ENCODE assay signal across 7 cellular contexts in the genomic region with DNA sequence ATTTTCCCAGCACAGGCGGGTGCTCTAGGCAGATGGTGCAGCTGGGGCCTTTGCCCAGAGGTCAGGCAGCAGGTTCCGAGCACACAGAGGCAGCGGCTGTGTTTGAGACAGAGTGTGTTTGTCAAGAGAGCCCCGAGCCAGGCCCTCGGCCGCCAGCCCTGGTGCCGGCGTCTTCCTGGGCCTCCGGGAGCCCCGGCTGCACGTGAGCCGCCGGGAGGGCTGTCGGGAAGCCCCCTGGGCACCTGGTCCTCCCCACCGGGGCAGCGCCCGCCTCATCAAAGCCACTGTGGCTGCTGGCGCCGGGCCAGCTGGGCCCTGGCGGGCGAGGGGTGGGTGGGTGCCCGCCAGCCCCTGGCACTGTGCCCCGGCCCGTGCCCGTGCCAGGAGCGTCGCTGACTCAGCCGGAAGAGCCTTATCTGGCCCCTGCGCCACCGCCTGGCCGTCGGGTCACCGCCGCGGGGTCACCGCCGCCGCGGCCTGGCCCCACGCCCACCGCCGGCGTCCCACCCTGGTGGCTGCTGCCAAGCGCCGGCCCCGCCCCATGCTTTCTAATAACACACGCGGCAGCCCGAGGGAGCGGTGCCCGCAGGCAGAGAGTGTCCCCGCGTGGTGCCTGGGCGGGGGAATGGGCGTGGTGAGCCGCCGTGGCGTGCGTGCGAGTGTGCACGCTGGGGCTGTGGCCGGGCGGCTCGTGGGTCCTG. TPM values are rescaled to one million over a fixed set of nuclear protein-coding genes. Genes with fewer than 3 reads are reported as not detected.
DNase-seq lines count a peak whose midpoint lies in the region; ATAC-seq, FAIRE-seq and TF ChIP-seq lines count a peak whose summit lies in the region.

No MANE protein-coding gene starts in this region.

- no peak for ATAC-seq in GM18870 (IDR thresholded peaks at IDR 0.05; ENCODE audit: unreplicated experiment)

- DNase-seq in GM18507 (ENCODE audit: extremely low spot score, insufficient read length, low read depth) (no peak), NCI-H1105 treated with DMSO at 0.1 percent for 48 hours (lab: John Stamatoyannopoulos, UW) (peak; percentile 89), myocyte (ENCODE audit: low read depth) (peak; percentile 91), suprapubic skin (ENCODE audit: low spot score in 2 of 2) (peak; percentile 89 to 90)
- peak; percentile 67 to 70 for DNase-seq in activated CD4-positive, alpha-beta T cell treated with anti-CD3 and anti-CD28 coated beads, Interleukin-2, amount 50 U/mL, for 48 hours
- DNase-seq in effector CD8-positive, alpha-beta T cell (lab: John Stamatoyannopoulos, UW): peak; percentile 64

- H3K9me3 ChIP-seq in suprapubic skin: no peaks in the 10 kb centered on the region

- no peak for TF ChIP-seq POLR2A in suprapubic skin (IDR thresholded peaks at IDR 0.05)

- peak overlapping the region; percentile 78 for H3K27ac ChIP-seq in suprapubic skin

- TF ChIP-seq CTCF in suprapubic skin (IDR thresholded peaks at IDR 0.05): no peak

- FAIRE-seq in GM18507 (lab: Jason Lieb, UNC): peak; percentile 59

- H3K4me3 ChIP-seq in suprapubic skin: peak overlapping the region; percentile 38

- H3K27me3 ChIP-seq in suprapubic skin: no peaks in the 10 kb centered on the region

- H3K36me3 ChIP-seq in suprapubic skin: no peaks in the 10 kb centered on the region

- H3K4me1 ChIP-seq in suprapubic skin: peaks cover 45% of the 10 kb centered on the region

- TF ChIP-seq EP300 in suprapubic skin (IDR thresholded peaks at IDR 0.05): no peak

- WGBS in suprapubic skin: 0% methylated on average over 1 of the region's 64 CpGs

RNA-seq across cellular contexts. Expression of gene ARID3A, which starts 14.9 kb away (rescaled TPM):
- 3.2 and 3.5 TPM in 2 replicates for total RNA-seq in myocyte
- polyA plus RNA-seq in myocyte (2012): 5.9 TPM
- 1 to 10 TPM; 4.7 to 7.5 (median 6.1) TPM for total RNA-seq in suprapubic skin

RNA-seq across cellular contexts. Expression of gene KISS1R, which starts 23.6 kb away (rescaled TPM):
- total RNA-seq in myocyte: not detected in 2 replicates
- not detected for polyA plus RNA-seq in myocyte (2012)
- under 1 TPM in 1 of 4 donors, not detected in 3; 0.29 TPM for total RNA-seq in suprapubic skin

RNA-seq across cellular contexts. Expression of gene R3HDM4, which starts 27.7 kb away (rescaled TPM):
- total RNA-seq in myocyte: 51.8 and 53.6 TPM in 2 replicates
- 55.9 TPM for polyA plus RNA-seq in myocyte (2012)
- 10 to 100 TPM; 41.3 to 58.3 (median 51.2) TPM for total RNA-seq in suprapubic skin

RNA-seq across cellular contexts. Expression of gene WDR18, which starts 43.4 kb away (rescaled TPM):
- total RNA-seq in myocyte: 34.2 and 42.9 TPM in 2 replicates
- polyA plus RNA-seq in myocyte (2012): 42.8 TPM
- 10 to 100 TPM; 25.0 to 52.6 (median 42.2) TPM for total RNA-seq in suprapubic skin

RNA-seq across cellular contexts. Expression of gene RNU6-9, which starts 47.5 kb away (rescaled TPM):
- total RNA-seq in myocyte (not detected in 2 replicates), suprapubic skin (not detected)
- polyA plus RNA-seq in myocyte (2012): not detected
